8 cellular contexts compared by ENCODE assay signal in the genomic region with DNA sequence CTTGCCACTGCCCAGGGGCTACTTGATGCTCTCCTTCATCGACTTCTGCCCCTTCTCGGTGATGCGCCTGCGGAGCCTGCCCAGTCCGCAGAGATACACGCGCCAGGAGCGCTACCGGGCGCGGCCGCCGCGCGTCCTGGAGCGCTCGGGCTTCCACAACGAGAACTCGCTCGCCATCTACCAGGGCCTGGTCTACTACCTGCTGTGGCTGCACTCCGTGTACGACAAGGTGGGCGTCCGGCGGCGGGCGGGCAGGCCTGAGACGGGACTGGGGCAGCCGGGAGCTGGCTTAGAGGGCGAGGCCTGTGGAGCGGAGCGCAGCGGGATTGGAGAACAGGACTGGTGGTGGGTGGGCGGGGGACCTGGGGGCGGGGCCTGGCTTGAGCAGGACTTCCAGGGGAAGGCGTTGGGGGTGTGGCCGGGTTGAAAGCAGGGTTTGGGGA. TPM values are rescaled to one million over a fixed set of nuclear protein-coding genes. Genes with fewer than 3 reads are reported as not detected.
DNase-seq lines count a peak whose midpoint lies in the region; ATAC-seq and TF ChIP-seq lines count a peak whose summit lies in the region.

No MANE protein-coding gene starts in this region.

- peaks cover 4% of the 10 kb centered on the region for H3K9me3 ChIP-seq in mucosa of descending colon

- intact Hi-C loops in mucosa of descending colon (cut with DNase I, micrococcal nuclease), result no loop called here

- ATAC-seq in HG03280 (IDR thresholded peaks at IDR 0.05; ENCODE audit: unreplicated experiment) (peak; percentile 51), mucosa of descending colon (peak; percentile 86), GM18861 (IDR thresholded peaks at IDR 0.05; ENCODE audit: unreplicated experiment) (no peak)

- no peaks in the 10 kb centered on the region for H3K36me3 ChIP-seq in mucosa of descending colon (ENCODE audit: low read depth)

- peaks cover 12% of the 10 kb centered on the region for H3K4me1 ChIP-seq in mucosa of descending colon (ENCODE audit: low read depth)

- H3K4me3 ChIP-seq in epithelial cell of proximal tubule (ENCODE audit: low read depth, low read length), result peak overlapping the region; percentile 57
- no peak overlapping the region for H3K4me3 ChIP-seq in mucosa of descending colon

- TF ChIP-seq CTCF in epithelial cell of proximal tubule (conservative IDR thresholded peaks at IDR 0.05; ENCODE audit: low read depth, low read length) (no peak), mucosa of descending colon (IDR thresholded peaks at IDR 0.05) (no peak)

- peak; percentile 94 for DNase-seq in Daoy (ENCODE audit: low read depth)
- peak; percentile 79 for DNase-seq in NOMO-1 treated with DMSO at 0.1 percent for 48 hours (lab: John Stamatoyannopoulos, UW; ENCODE audit: unreplicated experiment)
- peak; percentile 59 for DNase-seq in activated T-cell treated with anti-CD3 and anti-CD28 coated beads for 24 hours (ENCODE audit: low read depth)
- no peak for DNase-seq in epithelial cell of proximal tubule (ENCODE audit: low read depth)
- peak; percentile 77 to 86 (median 78) for DNase-seq in mucosa of descending colon
- DNase-seq in stimulated activated CD8-positive, alpha-beta memory T cell treated with anti-CD3 and anti-CD28 coated beads, Interleukin-2, amount 100 ng/mL, for 48 hours (ENCODE audit: low read depth in 2 of 2), result peak; percentile 66 to 70

RNA-seq across cellular contexts. Expression of a gene that starts 12.7 kb away (rescaled TPM):
- 273 and 343 TPM in 2 replicates for total RNA-seq in Daoy (2014; rRNA removed; shearing (Covaris generic))
- 227 and 369 TPM in 2 replicates for total RNA-seq in epithelial cell of proximal tubule
- total RNA-seq in mucosa of descending colon, result 100 to 1,000 TPM; 121 to 144 (median 141) TPM

RNA-seq across cellular contexts. Expression of a gene that starts 26.0 kb away (rescaled TPM):
- 0.23 and 0.45 TPM in 2 replicates for total RNA-seq in Daoy (2014; rRNA removed; shearing (Covaris generic))
- total RNA-seq in epithelial cell of proximal tubule, result 0.51 and 1.2 TPM in 2 replicates
- 10 to 100 TPM in 2 of 3 donors, 1 to 10 TPM in 1; 8.1 to 14.2 (median 10.1) TPM for total RNA-seq in mucosa of descending colon

RNA-seq across cellular contexts. Expression of a gene that starts 26.2 kb away (rescaled TPM):
- total RNA-seq in Daoy (2014; rRNA removed; shearing (Covaris generic)), result not detected in 2 replicates
- total RNA-seq in epithelial cell of proximal tubule (0.87 and 1.8 TPM in 2 replicates), mucosa of descending colon (under 1 TPM in 2 of 3 donors, not detected in 1; 0.12 to 0.20 TPM)

RNA-seq across cellular contexts. Expression of a gene that starts 26.8 kb away (rescaled TPM):
- 0.06 and 0.91 TPM in 2 replicates for total RNA-seq in Daoy (2014; rRNA removed; shearing (Covaris generic))
- total RNA-seq in epithelial cell of proximal tubule, result 2.8 and 5.2 TPM in 2 replicates
- under 1 TPM; 0.46 to 0.82 (median 0.80) TPM for total RNA-seq in mucosa of descending colon

RNA-seq across cellular contexts. Expression of a gene that starts 41.2 kb away (rescaled TPM):
- 19.0 and 21.9 TPM in 2 replicates for total RNA-seq in Daoy (2014; rRNA removed; shearing (Covaris generic))
- total RNA-seq in epithelial cell of proximal tubule (13.2 and 37.1 TPM in 2 replicates), mucosa of descending colon (10 to 100 TPM; 24.1 to 42.3 (median 30.1) TPM)
